Comparison of ENCODE assay signal across 10 cellular contexts in the genomic region with DNA sequence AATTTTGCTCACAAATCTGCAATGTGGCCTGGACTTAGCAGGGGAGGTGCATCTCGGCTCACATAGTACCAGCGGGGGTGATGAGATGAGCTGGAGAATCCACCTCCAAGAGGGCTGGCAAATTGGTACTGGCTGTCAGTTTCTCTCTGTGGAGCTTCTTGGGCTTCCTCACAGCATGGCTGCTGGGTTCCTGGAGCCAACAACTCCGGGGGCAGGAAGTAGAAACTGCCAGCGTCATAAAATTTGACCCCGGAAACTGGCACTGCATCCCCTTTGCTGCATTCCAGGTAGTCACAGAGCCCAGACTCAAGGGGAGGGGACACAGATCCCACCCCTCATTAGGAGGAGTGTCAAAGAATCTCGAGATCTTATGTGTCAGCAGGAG. TPM values are rescaled to one million over a fixed set of nuclear protein-coding genes. Genes with fewer than 3 reads are reported as not detected.
DNase-seq lines count a peak whose midpoint lies in the region; ATAC-seq and TF ChIP-seq lines count a peak whose summit lies in the region.
"Had no signal": no experiment of that assay in that cellular context is flagged by ENCODE, and none has a peak within 500 bp of the region (broad histone marks: within the 10 kb centered on the region; RNA-seq: fewer than 3 reads in every experiment).

No MANE protein-coding gene starts in this region.

- no peak overlapping the region for H2AK5ac ChIP-seq in mesenchymal stem cell (ENCODE audit: low read length, severe bottlenecking)

- ATAC-seq in Right ventricle myocardium superior (ENCODE audit: poor library complexity) (no peak), HG02763 (IDR thresholded peaks at IDR 0.05; ENCODE audit: unreplicated experiment) (no peak), GM21576 (IDR thresholded peaks at IDR 0.05; ENCODE audit: unreplicated experiment) (no peak)
- ATAC-seq in activated naive CD4-positive, alpha-beta T cell treated with anti-CD3 and anti-CD28 coated beads, Interleukin-2, amount 50 U/mL, for 72 hours, result no peak

- peak overlapping the region; percentile 70 for H2BK15ac ChIP-seq in mesenchymal stem cell (ENCODE audit: low read depth, poor library complexity, severe bottlenecking)

- in situ Hi-C loops in transverse colon (cut with MboI; ENCODE audit: low pct_ligation_motif_present in 1 of 4, low pct_unique_long_range_greater_than_20kb in 1 of 4, low sequenced_read_pairs in 3 of 4), result no loop called here

- H2BK120ac ChIP-seq in mesenchymal stem cell (ENCODE audit: low read depth, low read length), result no peak overlapping the region

- no peaks in the 10 kb centered on the region for H3K27me3 ChIP-seq in left ventricle myocardium inferior (ENCODE audit: low read depth)
- H3K27me3 ChIP-seq in mesenchymal stem cell (ENCODE audit: control insufficient read depth in 1 of 2, insufficient read depth in 1 of 2, low read length in 2 of 2), result no peaks in the 10 kb centered on the region
- no peaks in the 10 kb centered on the region for H3K27me3 ChIP-seq in transverse colon

- H3K4me3 ChIP-seq in left ventricle myocardium inferior (no peak overlapping the region), mesenchymal stem cell (ENCODE audit: insufficient read depth in 1 of 2, low read depth in 1 of 2, low read length in 2 of 2) (no peak overlapping the region), transverse colon (no peak overlapping the region)

- H3K36me3 Mint-ChIP-seq in activated naive CD4-positive, alpha-beta T cell treated with anti-CD3 and anti-CD28 coated beads, Interleukin-2, amount 50 U/mL, for 72 hours, result peaks cover 11 to 34% of the 10 kb centered on the region in 2 donors

- TF ChIP-seq CTCF in left ventricle myocardium inferior (IDR thresholded peaks at IDR 0.05; ENCODE audit: borderline replicate concordance), result no peak
- TF ChIP-seq CTCF in transverse colon (IDR thresholded peaks at IDR 0.05), result no peak
- no peak for TF ChIP-seq CTCF in GM10248 (IDR thresholded peaks at IDR 0.05; ENCODE audit: control extremely low read depth, extremely low read depth, low read depth, missing control alignments)

- H3K79me1 ChIP-seq in mesenchymal stem cell (replicated peaks; ENCODE audit: low read length, poor library complexity, severe bottlenecking), result no peaks in the 10 kb centered on the region

- DNase-seq in left ventricle myocardium inferior (no peak), Right ventricle myocardium superior (no peak), mesenchymal stem cell (no peak), transverse colon (no peak), GM10248 (ENCODE audit: extremely low spot score) (no peak)
- no peak for DNase-seq in activated naive CD4-positive, alpha-beta T cell treated with anti-CD3 and anti-CD28 coated beads, Interleukin-2, amount 50 U/mL, for 72 hours (ENCODE audit: low spot score in 2 of 2)
- DNase-seq: NCI-H226; stimulated activated CD4-positive, alpha-beta T cell treated with anti-CD3 and anti-CD28 coated beads, Interleukin-2, amount 100 ng/mL, for 24 hours had no signal

- WGBS in mesenchymal stem cell, result 94% methylated on average over 6 of the region's 6 CpGs
- 98% methylated on average over 5 of the region's 6 CpGs; no CpG with 5 or more reads in 1 of the 2 donors for WGBS in transverse colon (ENCODE audit: low coverage in 1 of 2), 2 donors

- intact Hi-C loops in left ventricle myocardium inferior (cut with micrococcal nuclease) (no loop called here), Right ventricle myocardium superior (cut with DNase I) (no loop called here), transverse colon (cut with DNase I; ENCODE audit: low total_unique reads) (no loop called here)

- H3K9ac ChIP-seq in mesenchymal stem cell (ENCODE audit: low read length), result no peak overlapping the region

- no peak for TF ChIP-seq POLR2A in transverse colon (IDR thresholded peaks at IDR 0.05)

- H3K4me2 ChIP-seq in mesenchymal stem cell (ENCODE audit: low read length, poor library complexity, severe bottlenecking), result no peak overlapping the region

- POLR2A ChIA-PET in GM10248 (lab: Yijun Ruan, JAX), result interaction anchor here (0.9 to 1.5 kb wide), 3 partner anchors 12 to 52 kb away, joined by 3 to 6 read pairs (median 5); no protein-coding TSS in a partner anchor

- peak overlapping the region; percentile 11 to 16 for H2BK12ac ChIP-seq in mesenchymal stem cell (ENCODE audit: low read length in 2 of 2)

- no peak overlapping the region for H3K23ac ChIP-seq in mesenchymal stem cell (ENCODE audit: low read length in 2 of 2)

- no peak overlapping the region for H2BK5ac ChIP-seq in mesenchymal stem cell (ENCODE audit: low read depth, low read length, poor library complexity, severe bottlenecking)

- no peak overlapping the region for H2AFZ ChIP-seq in mesenchymal stem cell (ENCODE audit: low read depth, low read length)

- peak overlapping the region; percentile 25 to 83 for H3K27ac Mint-ChIP-seq in activated naive CD4-positive, alpha-beta T cell treated with anti-CD3 and anti-CD28 coated beads, Interleukin-2, amount 50 U/mL, for 72 hours

- H3K4ac ChIP-seq in mesenchymal stem cell (ENCODE audit: low read depth in 1 of 2, low read length in 2 of 2), result peak overlapping the region; percentile 35 to 56

- H3K27ac ChIP-seq in left ventricle myocardium inferior (replicated peaks) (peak overlapping the region; percentile 48), mesenchymal stem cell (ENCODE audit: low read length, poor library complexity, severe bottlenecking) (no peak overlapping the region), transverse colon (peak overlapping the region; percentile 55 to 86 (median 64))

- peaks cover 7% of the 10 kb centered on the region for H3K9me3 ChIP-seq in left ventricle myocardium inferior (replicated peaks)
- H3K9me3 ChIP-seq in mesenchymal stem cell (ENCODE audit: control insufficient read depth, low read length), result peaks cover 8% of the 10 kb centered on the region
- H3K9me3 ChIP-seq in transverse colon, result no peaks in the 10 kb centered on the region

- peak overlapping the region; percentile 43 for H4K91ac ChIP-seq in mesenchymal stem cell (ENCODE audit: low read length)

- H3K4me1 ChIP-seq in left ventricle myocardium inferior (peaks cover 55% of the 10 kb centered on the region), mesenchymal stem cell (ENCODE audit: control insufficient read depth, insufficient read depth, low read depth, low read length) (peaks cover 13% of the 10 kb centered on the region), transverse colon (peaks cover 23 to 83% (median 39%) of the 10 kb centered on the region in 4 donors)

- no peak overlapping the region for H3K14ac ChIP-seq in mesenchymal stem cell (ENCODE audit: low read length in 2 of 2)

- H3K36me3 ChIP-seq in left ventricle myocardium inferior (no peaks in the 10 kb centered on the region), mesenchymal stem cell (ENCODE audit: control insufficient read depth in 1 of 2, insufficient read depth in 2 of 2, low read depth in 1 of 2, low read length in 2 of 2) (no peaks in the 10 kb centered on the region), transverse colon (no peaks in the 10 kb centered on the region)

- peak overlapping the region; percentile 90 for H4K8ac ChIP-seq in mesenchymal stem cell (ENCODE audit: low read length)

- CTCF ChIA-PET in GM10248 (lab: Yijun Ruan, JAX), result interaction anchor here (0.8 to 8.4 kb wide), 10 partner anchors 10 to 81 kb away, joined by 3 to 63 read pairs (median 4); partner anchors contain the start of gene TNFRSF1B

- no peak for TF ChIP-seq EP300 in transverse colon (IDR thresholded peaks at IDR 0.05; ENCODE audit: low read depth)

- H3K18ac ChIP-seq in mesenchymal stem cell (ENCODE audit: low read depth in 1 of 2, low read length in 2 of 2), result peak overlapping the region; percentile 60 to 81

- H3K9me3 Mint-ChIP-seq in activated naive CD4-positive, alpha-beta T cell treated with anti-CD3 and anti-CD28 coated beads, Interleukin-2, amount 50 U/mL, for 72 hours, result peaks cover 3 to 15% of the 10 kb centered on the region in 2 donors

RNA-seq across cellular contexts. Expression of gene TNFRSF1B, which starts 17.0 kb away (rescaled TPM):
- total RNA-seq in left ventricle myocardium inferior (16.2 TPM), Right ventricle myocardium superior (13.7 TPM), transverse colon (10 to 100 TPM; 11.1 to 17.3 (median 15.3) TPM)
- total RNA-seq in activated naive CD4-positive, alpha-beta T cell treated with anti-CD3 and anti-CD28 coated beads, Interleukin-2, amount 50 U/mL, for 72 hours, result 100 to 1,000 TPM in 1 of 2 donors, 10 to 100 TPM in 1; 98.1 to 143 TPM
- polyA plus RNA-seq in mesenchymal stem cell (2013, experiment 1 of 2), result 35.0 TPM
- 35.2 TPM for polyA plus RNA-seq in mesenchymal stem cell (2013, experiment 2 of 2)
